22 cellular contexts compared by ENCODE assay signal in genomic region chr12:49496417-49497360, GRCh38. TPM values are rescaled to one million over a fixed set of nuclear protein-coding genes. Genes with fewer than 3 reads are reported as not detected.
"Had no signal": no experiment of that assay in that cellular context is flagged by ENCODE, and none has a peak within 500 bp of the region (broad histone marks: within the 10 kb centered on the region; RNA-seq: fewer than 3 reads in every experiment).

No MANE protein-coding gene starts in this region.

- ATAC-seq: activated naive CD4-positive, alpha-beta T cell treated with anti-CD3 and anti-CD28 coated beads, Interleukin-2, amount 50 U/mL, for 72 hours; esophagus mucosa; gastroesophageal sphincter; left ventricle myocardium superior; natural killer cell; T-helper 17 cell had no signal

- H3K4me1 ChIP-seq: adrenal gland, gastroesophageal sphincter, right atrium auricular region, vagina had no signal

- H3K4me3 ChIP-seq: adrenal gland, gastroesophageal sphincter, right atrium auricular region, thyroid gland, vagina had no signal

- H3K27ac ChIP-seq: adrenal gland, gastroesophageal sphincter, right atrium auricular region, thyroid gland, vagina, WERI-Rb-1 had no signal

- DNase-seq: activated CD4-positive, alpha-beta T cell treated with anti-CD3 and anti-CD28 coated beads, Interleukin-2, amount 50 U/mL, for 48 hours; activated gamma-delta T cell treated with Interleukin-2 at 50 U/mL for 16 hours; activated T-cell treated with anti-CD3 and anti-CD28 coated beads for 4 hours; adrenal gland; effector CD4-positive, alpha-beta T cell; left ventricle myocardium superior; natural killer cell; stimulated activated CD4-positive, alpha-beta T cell treated with anti-CD3 and anti-CD28 coated beads, Interleukin-2, amount 100 ng/mL, for 24 hours; stimulated activated naive CD4-positive, alpha-beta T cell treated with Interleukin-2 at 50 U/mL for 16 hours; T-helper 17 cell; thyroid gland; WERI-Rb-1 had no signal

- H3K27ac Mint-ChIP-seq: activated naive CD4-positive, alpha-beta T cell treated with anti-CD3 and anti-CD28 coated beads, Interleukin-2, amount 50 U/mL, for 72 hours; activated T-helper 1 cell treated with anti-CD3 and anti-CD28 coated beads, Interleukin-12 subunit alpha, Interleukin-12 subunit beta, Interleukin-2, Interleukin-4 antibody, amounts not matched to agents 30 ng/mL and 10 ng/mL and 1 ng/mL, durations not matched to agents 14 hours and 24 hours and 36 hours; memory B cell; natural killer cell; T-helper 17 cell had no signal

- H3K4me1 Mint-ChIP-seq: memory B cell, natural killer cell, T-helper 17 cell had no signal

- H3K9me3 ChIP-seq: adrenal gland, gastroesophageal sphincter, right atrium auricular region, thyroid gland, vagina had no signal

- H3K27me3 ChIP-seq: adrenal gland, gastroesophageal sphincter, right atrium auricular region, thyroid gland, vagina had no signal

- H3K4me3 Mint-ChIP-seq: activated T-helper 1 cell treated with anti-CD3 and anti-CD28 coated beads, Interleukin-12 subunit alpha, Interleukin-12 subunit beta, Interleukin-2, Interleukin-4 antibody, amounts not matched to agents 30 ng/mL and 10 ng/mL and 1 ng/mL, durations not matched to agents 14 hours and 24 hours and 36 hours; memory B cell; natural killer cell; T-helper 17 cell had no signal

- H3K27me3 Mint-ChIP-seq: memory B cell, T-helper 17 cell had no signal

- FAIRE-seq: astrocyte, bronchial epithelial cell had no signal

- H3K9me3 Mint-ChIP-seq: activated naive CD4-positive, alpha-beta T cell treated with anti-CD3 and anti-CD28 coated beads, Interleukin-2, amount 50 U/mL, for 72 hours; activated T-helper 1 cell treated with anti-CD3 and anti-CD28 coated beads, Interleukin-12 subunit alpha, Interleukin-12 subunit beta, Interleukin-2, Interleukin-4 antibody, amounts not matched to agents 30 ng/mL and 10 ng/mL and 1 ng/mL, durations not matched to agents 14 hours and 24 hours and 36 hours; memory B cell; natural killer cell had no signal

- H3K36me3 Mint-ChIP-seq: natural killer cell had no signal

- H3K36me3 ChIP-seq: thyroid gland had no signal

RNA-seq across cellular contexts. Expression of gene KCNH3, which starts 42.1 kb away (rescaled TPM):
- total RNA-seq: astrocyte, esophagus mucosa, subcutaneous adipose tissue, vagina had no signal
